8 cellular contexts compared by ENCODE assay signal in the genomic region with DNA sequence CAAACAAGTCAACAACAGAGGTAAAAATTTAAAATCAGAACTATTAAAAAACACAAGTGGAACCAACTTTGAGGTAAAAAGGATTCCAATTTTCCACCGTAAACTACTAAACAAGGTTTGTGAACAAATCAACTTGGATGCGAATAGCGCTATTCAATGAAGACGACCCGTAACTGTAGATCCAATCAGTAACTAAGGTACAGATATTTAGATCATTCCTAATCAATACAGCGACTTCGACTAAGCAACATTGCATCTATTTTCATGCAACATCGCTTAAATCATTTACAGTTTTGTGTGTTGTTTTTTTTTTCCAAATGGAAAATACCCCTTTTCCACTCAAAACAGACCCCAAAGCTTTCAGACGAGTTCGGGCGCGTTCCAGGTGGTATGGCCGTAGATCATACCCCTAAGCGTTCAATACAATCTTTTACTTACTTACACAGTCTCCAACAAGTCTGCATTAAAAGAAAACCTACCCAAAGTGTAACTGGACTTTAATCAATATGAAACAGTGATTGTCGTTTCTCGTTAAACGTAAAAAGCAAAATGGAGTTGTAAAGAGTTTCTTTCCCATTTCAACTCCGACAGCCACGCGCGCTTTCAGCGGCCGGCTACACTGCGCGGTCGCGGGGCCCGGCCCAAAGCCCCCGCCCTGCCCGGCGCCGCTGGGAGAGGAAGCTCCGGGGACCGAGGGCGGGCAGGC. TPM values are rescaled to one million over a fixed set of nuclear protein-coding genes. Genes with fewer than 3 reads are reported as not detected.
A peak's percentile ranks its signal among the peaks of the same experiment; 100 is the strongest.
DNase-seq lines count a peak whose midpoint lies in the region; ATAC-seq and TF ChIP-seq lines count a peak whose summit lies in the region.

No MANE protein-coding gene starts in this region.

- DNase-seq in GM06990 (ENCODE audit: extremely low read depth, insufficient read length) (no peak), Panc1 (ENCODE audit: low read depth, low spot score) (no peak), esophagus muscularis mucosa (ENCODE audit: extremely low spot score) (no peak), ovary (no peak), nucleus accumbens (lab: John Stamatoyannopoulos, UW) (no peak), NCI-H2171 treated with DMSO at 0.1 percent for 48 hours (lab: John Stamatoyannopoulos, UW) (no peak), hypothalamus (lab: John Stamatoyannopoulos, UW) (no peak)

- TF ChIP-seq CTCF in GM06990 (IDR thresholded peaks at IDR 0.05; ENCODE audit: insufficient read depth, low read length, poor library complexity, severe bottlenecking) (no peak), Panc1 (IDR thresholded peaks at IDR 0.05) (no peak), esophagus muscularis mucosa (IDR thresholded peaks at IDR 0.05) (no peak), ovary (IDR thresholded peaks at IDR 0.05) (no peak)

- peaks cover 7% of the 10 kb centered on the region for H3K36me3 ChIP-seq in GM06990 (ENCODE audit: control insufficient read depth, insufficient read depth, low read length)
- peaks cover 10% of the 10 kb centered on the region; the same call in 1 of the 2 replicates for H3K36me3 ChIP-seq in Panc1 (ENCODE audit: control insufficient read depth, insufficient read depth, low read length)
- H3K36me3 ChIP-seq in esophagus muscularis mucosa: peaks cover 2 to 21% (median 16%) of the 10 kb centered on the region in 4 donors
- no peaks in the 10 kb centered on the region for H3K36me3 ChIP-seq in ovary

- POLR2A ChIA-PET in Panc1 (lab: Charles Lee): no interaction called here

- peaks cover 27% of the 10 kb centered on the region for H3K4me1 ChIP-seq in Panc1 (ENCODE audit: control insufficient read depth, insufficient read depth, low read length)
- H3K4me1 ChIP-seq in esophagus muscularis mucosa: peaks cover 58 to 77% (median 74%) of the 10 kb centered on the region in 4 donors
- peaks cover 13% of the 10 kb centered on the region for H3K4me1 ChIP-seq in ovary (ENCODE audit: insufficient read depth)

- H3K27ac ChIP-seq in Panc1 (ENCODE audit: low read length) (peak overlapping the region; percentile 90), esophagus muscularis mucosa (replicated peaks in 1 of 4) (peak overlapping the region; percentile 96 to 100 (median 98)), ovary (peak overlapping the region; percentile 91 to 98)

- TF ChIP-seq EP300 in esophagus muscularis mucosa (IDR thresholded peaks at IDR 0.05) (no peak), ovary (IDR thresholded peaks at IDR 0.05) (no peak)

- intact Hi-C loops in Panc1 (cut with micrococcal nuclease; ENCODE audit: unreplicated experiment): no loop called here
- intact Hi-C loops in esophagus muscularis mucosa (cut with DNase I): loop anchor here (1.0 to 5.0 kb wide), 2 partner anchors 54 to 71 kb away; partner anchors contain the start of genes GPX1 and USP4
- intact Hi-C loops in ovary (cut with DNase I): loop anchor here in 1 of 4 donors (5.0 to 10.0 kb wide), 2 partner anchors 54 kb away; partner anchors contain the start of gene GPX1

- under 1% methylated on average over 34 of the region's 35 CpGs for WGBS in esophagus muscularis mucosa
- 0 to 1% (median 1%) methylated on average over 32 to 35 of the region's 35 CpGs for WGBS in ovary, 3 donors

- ATAC-seq in Panc1 (no peak), HG02610 (IDR thresholded peaks at IDR 0.05; ENCODE audit: unreplicated experiment) (no peak)

- TF ChIP-seq POLR2A in esophagus muscularis mucosa (IDR thresholded peaks at IDR 0.05; ENCODE audit: low read depth) (no peak), ovary (IDR thresholded peaks at IDR 0.05) (no peak)

- in situ Hi-C loops in Panc1 (cut with HindIII; ENCODE audit: low pct_unique_long_range_greater_than_20kb, low sequenced_read_pairs): no loop called here

- CTCF ChIA-PET in Panc1 (lab: Charles Lee): no interaction called here

- H3K27me3 ChIP-seq in GM06990 (replicated peaks; ENCODE audit: control insufficient read depth, insufficient read depth, low read length): no peaks in the 10 kb centered on the region
- H3K27me3 ChIP-seq in Panc1 (ENCODE audit: control insufficient read depth, insufficient read depth, low read length): no peaks in the 10 kb centered on the region
- H3K27me3 ChIP-seq in esophagus muscularis mucosa: no peaks in the 10 kb centered on the region
- no peaks in the 10 kb centered on the region for H3K27me3 ChIP-seq in ovary

- BruUV-seq in Panc1 (replicated peaks; lab: Mats Ljungman, UMichigan): no TSS peak

- H3K4me3 ChIP-seq in GM06990 (replicated peaks; ENCODE audit: low read depth, low read length) (peak overlapping the region; percentile 87), Panc1 (ENCODE audit: low read depth in 2 of 2, low read length in 2 of 2) (peak overlapping the region; percentile 84 to 93), esophagus muscularis mucosa (peak overlapping the region; percentile 74 to 98 (median 90)), ovary (peak overlapping the region; percentile 76)

- H3K9me3 ChIP-seq in Panc1 (ENCODE audit: control insufficient read depth, insufficient read depth, low read depth, low read length): no peaks in the 10 kb centered on the region
- H3K9me3 ChIP-seq in esophagus muscularis mucosa: no peaks in the 10 kb centered on the region
- H3K9me3 ChIP-seq in ovary: no peaks in the 10 kb centered on the region

RNA-seq across cellular contexts. Expression of gene RHOA, which starts 0.8 kb away (rescaled TPM):
- total RNA-seq in Panc1 (2021; ENCODE audit: unreplicated experiment) (296 TPM), esophagus muscularis mucosa (100 to 1,000 TPM; 380 to 521 (median 480) TPM), ovary (100 to 1,000 TPM; 293 to 563 (median 439) TPM)
- 375 TPM for polyA plus RNA-seq in Panc1 (2012; ENCODE audit: insufficient read length)
- 100 to 1,000 TPM; 297 to 878 TPM for polyA plus RNA-seq in ovary

RNA-seq across cellular contexts. Expression of gene TCTA, which starts 1.2 kb away (rescaled TPM):
- 17.6 TPM for total RNA-seq in Panc1 (2021; ENCODE audit: unreplicated experiment)
- polyA plus RNA-seq in Panc1 (2012; ENCODE audit: insufficient read length): 17.0 TPM
- total RNA-seq in esophagus muscularis mucosa: 10 to 100 TPM; 22.0 to 29.8 (median 26.2) TPM
- 10 to 100 TPM; 22.4 to 46.6 (median 28.3) TPM for total RNA-seq in ovary
- 10 to 100 TPM; 31.2 to 63.0 TPM for polyA plus RNA-seq in ovary

RNA-seq across cellular contexts. Expression of gene AMT, which starts 11.3 kb away (rescaled TPM):
- total RNA-seq in Panc1 (2021; ENCODE audit: unreplicated experiment) (1.1 TPM), esophagus muscularis mucosa (1 to 10 TPM; 1.7 to 5.8 (median 3.8) TPM), ovary (10 to 100 TPM in 3 of 7 donors, 1 to 10 TPM in 4; 6.4 to 15.0 (median 9.9) TPM)
- polyA plus RNA-seq in Panc1 (2012; ENCODE audit: insufficient read length): 2.9 TPM
- polyA plus RNA-seq in ovary: 10 to 100 TPM; 12.1 to 23.7 TPM

RNA-seq across cellular contexts. Expression of gene NICN1, which starts 18.1 kb away (rescaled TPM):
- 9.2 TPM for total RNA-seq in Panc1 (2021; ENCODE audit: unreplicated experiment)
- 9.8 TPM for polyA plus RNA-seq in Panc1 (2012; ENCODE audit: insufficient read length)
- total RNA-seq in esophagus muscularis mucosa: 10 to 100 TPM in 1 of 4 donors, 1 to 10 TPM in 3; 4.5 to 11.4 (median 7.4) TPM
- 10 to 100 TPM in 5 of 7 donors, 1 to 10 TPM in 2; 4.8 to 23.0 (median 17.2) TPM for total RNA-seq in ovary
- 10 to 100 TPM; 11.9 to 16.7 TPM for polyA plus RNA-seq in ovary

RNA-seq across cellular contexts. Expression of gene GPX1, which starts 52.8 kb away (rescaled TPM):
- total RNA-seq in Panc1 (2021; ENCODE audit: unreplicated experiment) (102 TPM), esophagus muscularis mucosa (100 to 1,000 TPM; 154 to 295 (median 226) TPM), ovary (100 to 1,000 TPM; 114 to 207 (median 152) TPM)
- polyA plus RNA-seq in Panc1 (2012; ENCODE audit: insufficient read length): 227 TPM
- polyA plus RNA-seq in ovary: 100 to 1,000 TPM in 1 of 2 donors, 10 to 100 TPM in 1; 28.1 to 192 TPM
